ENCODE assay signal across 22 cellular contexts in genomic region chr17:45828171-45829133, GRCh38. TPM values are rescaled to one million over a fixed set of nuclear protein-coding genes. Genes with fewer than 3 reads are reported as not detected.
DNase-seq lines count a peak whose midpoint lies in the region; ATAC-seq and TF ChIP-seq lines count a peak whose summit lies in the region.
"Had no signal": no experiment of that assay in that cellular context is flagged by ENCODE, and none has a peak within 500 bp of the region (broad histone marks: within the 10 kb centered on the region; RNA-seq: fewer than 3 reads in every experiment).

No MANE protein-coding gene starts in this region.

- no peak overlapping the region for H4K8ac ChIP-seq in H9 (replicated peaks; ENCODE audit: insufficient read length, low read depth, low read length)

- 72% methylated on average over 24 of the region's 24 CpGs for WGBS in smooth muscle cell (ENCODE audit: low lambda C conversion rate)
- no CpG with 5 or more reads among the region's 24 CpGs for WGBS in H9 (ENCODE audit: extremely low coverage, insufficient read length, low lambda C conversion rate)

- DNase-seq in HPDE6-E6E7 (ENCODE audit: extremely low spot score) (peak; percentile 20), RPMI7951 (ENCODE audit: low read depth) (peak; percentile 13), choroid plexus epithelial cell (ENCODE audit: low read depth) (peak; percentile 12), smooth muscle cell (lab: John Stamatoyannopoulos, UW; ENCODE audit: unreplicated experiment) (peak; percentile 19), NCI-H128 (lab: John Stamatoyannopoulos, UW; ENCODE audit: unreplicated experiment) (no peak), H9 (no peak)
- DNase-seq: activated CD4-positive, alpha-beta T cell treated with anti-CD3 and anti-CD28 coated beads for 4 hours; activated CD8-positive, alpha-beta memory T cell treated with anti-CD3 and anti-CD28 coated beads, Interleukin-2, amount 50 U/mL, for 48 hours; activated naive CD4-positive, alpha-beta T cell treated with Interleukin-2 at 50 U/mL for 16 hours; brain microvascular endothelial cell; DMS53; GOT3; hippocampal formation; midbrain; NCI-H2029; NCI-H748 treated with DMSO at 0.1 percent for 48 hours had no signal

- H2BK20ac ChIP-seq in H9 (ENCODE audit: low read depth, low read length, poor library complexity, severe bottlenecking) = no peak overlapping the region

- H3K23me2 ChIP-seq in H9 (ENCODE audit: insufficient read length, low read depth, low read length, poor library complexity, severe bottlenecking) = no peaks in the 10 kb centered on the region

- H4K20me1 ChIP-seq in smooth muscle cell (ENCODE audit: low read depth) (no peaks in the 10 kb centered on the region), H9 (ENCODE audit: control insufficient read depth, insufficient read depth, insufficient read length) (no peaks in the 10 kb centered on the region)

- H2AFZ ChIP-seq in smooth muscle cell (ENCODE audit: low read depth) (no peak overlapping the region), H9 (ENCODE audit: low read length) (no peak overlapping the region)

- peak overlapping the region; percentile 3 for H3K4me2 ChIP-seq in smooth muscle cell
- no peak overlapping the region for H3K4me2 ChIP-seq in H9 (ENCODE audit: insufficient read depth, insufficient read length, low read length)

- no peak overlapping the region for H2AK5ac ChIP-seq in H9 (ENCODE audit: insufficient read length, low read length)

- H3K4me1 Mint-ChIP-seq in H9 = peaks cover 0 to 7% of the 10 kb centered on the region in 2 experiments; a peak in 1 of 4 replicates

- no peaks in the 10 kb centered on the region for H3K79me2 ChIP-seq in smooth muscle cell (ENCODE audit: low read depth)
- no peaks in the 10 kb centered on the region for H3K79me2 ChIP-seq in H9 (ENCODE audit: insufficient read depth, low read length)

- H3K9me3 ChIP-seq in smooth muscle cell (replicated peaks; ENCODE audit: low read depth) (no peaks in the 10 kb centered on the region), H9 (ENCODE audit: control insufficient read depth, low read depth, low read length) (no peaks in the 10 kb centered on the region)
- H3K9me3 ChIP-seq: suprapubic skin had no signal

- no peak overlapping the region; a peak in 1 of 7 replicates for H3K27ac Mint-ChIP-seq in H9
- H3K27ac Mint-ChIP-seq: T-helper 1 cell treated with Interleukin-12 subunit alpha and Interleukin-12 subunit beta and Interleukin-4 antibody, amounts not matched to agents 30 μg/mL and 1 μg/mL, for 36 hours had no signal

- peaks cover 9% of the 10 kb centered on the region for H3K27me3 Mint-ChIP-seq in H9 (ENCODE audit: low read depth)

- no peak overlapping the region for H2BK12ac ChIP-seq in H9 (ENCODE audit: insufficient read length, low read depth, low read length)

- no peak overlapping the region for H3K4me3 ChIP-seq in choroid plexus epithelial cell (ENCODE audit: low read depth, low read length)
- H3K4me3 ChIP-seq in smooth muscle cell = no peak overlapping the region
- H3K4me3 ChIP-seq: dorsolateral prefrontal cortex, suprapubic skin had no signal

- no peak overlapping the region for H2BK15ac ChIP-seq in H9 (ENCODE audit: low read depth, low read length)

- H3K36me3 ChIP-seq in smooth muscle cell (ENCODE audit: low read depth) = no peaks in the 10 kb centered on the region
- H3K36me3 ChIP-seq: brain microvascular endothelial cell, suprapubic skin had no signal

- H3K79me1 ChIP-seq in H9 (ENCODE audit: insufficient read depth, low read depth, low read length, poor library complexity, severe bottlenecking) = no peaks in the 10 kb centered on the region

- H3T11ph ChIP-seq in H9 (ENCODE audit: low read length) = no peak overlapping the region

- no peaks in the 10 kb centered on the region for H3K27me3 ChIP-seq in smooth muscle cell (ENCODE audit: low read depth)
- no peaks in the 10 kb centered on the region for H3K27me3 ChIP-seq in H9 (ENCODE audit: insufficient read depth, low read length)
- H3K27me3 ChIP-seq: brain microvascular endothelial cell had no signal

- H3F3A ChIP-seq in smooth muscle cell (ENCODE audit: low read depth) = no peaks in the 10 kb centered on the region

- no peak overlapping the region for H2BK120ac ChIP-seq in H9 (ENCODE audit: low read depth, low read length, poor library complexity, severe bottlenecking)

- H3K4me1 ChIP-seq in smooth muscle cell (ENCODE audit: low read depth) = no peaks in the 10 kb centered on the region
- H3K4me1 ChIP-seq in H9 (ENCODE audit: insufficient read depth, low read length) = no peaks in the 10 kb centered on the region
- H3K4me1 ChIP-seq: suprapubic skin had no signal

- no peaks in the 10 kb centered on the region for H3K9me3 Mint-ChIP-seq in H9
- H3K9me3 Mint-ChIP-seq: T-helper 1 cell treated with Interleukin-12 subunit alpha and Interleukin-12 subunit beta and Interleukin-4 antibody, amounts not matched to agents 30 μg/mL and 1 μg/mL, for 36 hours had no signal

- H3K18ac ChIP-seq in H9 (ENCODE audit: insufficient read length, low read depth, low read length) = no peak overlapping the region

- no peak overlapping the region for H4K91ac ChIP-seq in H9 (ENCODE audit: insufficient read length, low read depth, low read length)

- no peak overlapping the region for H3K4me3 Mint-ChIP-seq in H9
- H3K4me3 Mint-ChIP-seq: T-helper 1 cell treated with Interleukin-12 subunit alpha and Interleukin-12 subunit beta and Interleukin-4 antibody, amounts not matched to agents 30 μg/mL and 1 μg/mL, for 36 hours had no signal

- H3K4ac ChIP-seq in H9 (ENCODE audit: low read depth, low read length) = no peak overlapping the region

- no peaks in the 10 kb centered on the region for H3K36me3 Mint-ChIP-seq in H9 (ENCODE audit: insufficient read depth in 1 of 3, low read depth in 3 of 3)

- no peak overlapping the region for H3K56ac ChIP-seq in H9 (ENCODE audit: insufficient read length, low read depth, low read length)

- H2BK5ac ChIP-seq in H9 (ENCODE audit: insufficient read length, low read length) = no peak overlapping the region

- no peak for ATAC-seq in HG03139 (IDR thresholded peaks at IDR 0.05; ENCODE audit: unreplicated experiment)
- ATAC-seq: sciatic nerve had no signal

- H4K5ac ChIP-seq in H9 (ENCODE audit: insufficient read length, low read depth, low read length) = no peak overlapping the region

- no peak for TF ChIP-seq CTCF in choroid plexus epithelial cell (conservative IDR thresholded peaks at IDR 0.05; ENCODE audit: low read depth, low read length)
- peak; percentile 36 for TF ChIP-seq CTCF in smooth muscle cell (IDR thresholded peaks at IDR 0.05; ENCODE audit: borderline replicate concordance, insufficient read depth, poor library complexity, severe bottlenecking)
- no peak for TF ChIP-seq CTCF in H9 (conservative IDR thresholded peaks at IDR 0.05)

- H3K9ac ChIP-seq in smooth muscle cell (ENCODE audit: low read depth) (no peak overlapping the region), H9 (ENCODE audit: extremely low read depth, insufficient read length, low read length) (no peak overlapping the region)

- no peak overlapping the region for H3K23ac ChIP-seq in H9 (ENCODE audit: insufficient read length, low read depth, low read length)

- H3K14ac ChIP-seq in H9 (ENCODE audit: insufficient read depth, low read length) = no peak overlapping the region

- H3K27ac ChIP-seq in smooth muscle cell (ENCODE audit: low read depth) (no peak overlapping the region), H9 (ENCODE audit: insufficient read length, low read depth, low read length) (no peak overlapping the region)
- H3K27ac ChIP-seq: brain microvascular endothelial cell, C4-2B, suprapubic skin had no signal

RNA-seq across cellular contexts. Expression of gene SPPL2C, which starts 16.2 kb away (rescaled TPM):
- not detected in 2 replicates for total RNA-seq in RPMI7951 (2014; rRNA removed; shearing (Covaris generic))
- total RNA-seq in smooth muscle cell (not detected in 2 replicates), H9 (2021) (not detected in 2 replicates)
- polyA plus RNA-seq in smooth muscle cell = not detected in 2 replicates
- total RNA-seq: sciatic nerve, suprapubic skin had no signal

RNA-seq across cellular contexts. Expression of gene CRHR1, which starts 44.3 kb away (rescaled TPM):
- total RNA-seq in RPMI7951 (2014; rRNA removed; shearing (Covaris generic)) = not detected in 2 replicates
- total RNA-seq in smooth muscle cell (0.09 TPM in 1 of 2 replicates, not detected in the other), H9 (2021) (0.42 and 0.52 TPM in 2 replicates)
- not detected in 2 replicates for polyA plus RNA-seq in smooth muscle cell

Comparison
In these comparisons a context has a peak if more than half of its experiments do, and no peak if none do; other contexts are left out.
1. DNase-seq: peak in HPDE6-E6E7 (single experiment), RPMI7951 (single experiment), choroid plexus epithelial cell (single experiment) and smooth muscle cell (single experiment); none in NCI-H128 (single experiment) and H9 (single experiment).